ENCODE assay signal across 29 cellular contexts in the genomic region with DNA sequence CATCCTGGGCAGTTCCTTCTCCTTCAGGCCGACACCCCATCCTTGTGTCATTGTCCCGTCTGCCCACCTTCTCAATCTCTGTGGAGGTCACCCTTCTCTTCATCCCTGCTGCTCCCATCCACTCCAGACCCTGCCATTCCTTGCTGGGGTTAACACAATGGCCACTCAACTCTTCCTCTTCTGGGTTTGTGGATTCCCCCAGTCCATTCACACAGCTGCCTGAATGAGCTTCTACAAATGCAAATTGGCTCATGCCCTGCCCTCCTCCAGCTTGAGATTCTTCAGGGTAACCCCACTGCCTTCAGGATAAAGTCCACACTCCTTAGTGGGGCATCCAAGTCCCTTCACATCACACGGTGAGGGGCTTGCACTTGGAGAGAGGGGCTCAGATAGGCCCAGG. TPM values are rescaled to one million over a fixed set of nuclear protein-coding genes. Genes with fewer than 3 reads are reported as not detected.
"Had no signal": no experiment of that assay in that cellular context is flagged by ENCODE, and none has a peak within 500 bp of the region (broad histone marks: within the 10 kb centered on the region; RNA-seq: fewer than 3 reads in every experiment).

No MANE protein-coding gene starts in this region.

- H3K27ac ChIP-seq: colonic mucosa, esophagus squamous epithelium, heart right ventricle, neutrophil, pancreas, right lobe of liver, thoracic aorta, tibial nerve, upper lobe of right lung, uterus had no signal

- H3K36me3 ChIP-seq: colonic mucosa, esophagus squamous epithelium, heart right ventricle, neutrophil, pancreas, right lobe of liver, thoracic aorta, tibial nerve, upper lobe of right lung, uterus had no signal

- H3K4me1 Mint-ChIP-seq: immature natural killer cell; memory B cell; natural killer cell; stimulated activated naive B cell treated with anti-CD40 and anti-IgM and Interleukin-4, amounts not matched to agents 10 μg/mL and 1 μg/mL and 100 μg/mL, for 72 hours had no signal

- H3K9me3 ChIP-seq: colonic mucosa, esophagus squamous epithelium, heart right ventricle, neutrophil, pancreas, right lobe of liver, thoracic aorta, tibial nerve, upper lobe of right lung, uterus had no signal

- H3K4me3 Mint-ChIP-seq: immature natural killer cell; memory B cell; natural killer cell; stimulated activated naive B cell treated with anti-CD40 and anti-IgM and Interleukin-4, amounts not matched to agents 10 μg/mL and 1 μg/mL and 100 μg/mL, for 72 hours; stimulated activated naive CD8-positive, alpha-beta T cell treated with anti-CD3 and anti-CD28 coated beads, Interleukin-15, Interleukin-2, amounts not matched to agents 100 ng/mL and 50 ng/mL, for 24 hours had no signal

- ATAC-seq: heart right ventricle; natural killer cell; pancreas; right lobe of liver; stimulated activated naive B cell treated with anti-CD40 and anti-IgM and Interleukin-4, amounts not matched to agents 10 μg/mL and 1 μg/mL and 100 μg/mL, for 72 hours; upper lobe of right lung had no signal

- H3K27ac Mint-ChIP-seq: immature natural killer cell; memory B cell; natural killer cell; progenitor cell of endocrine pancreas; stimulated activated naive B cell treated with anti-CD40 and anti-IgM and Interleukin-4, amounts not matched to agents 10 μg/mL and 1 μg/mL and 100 μg/mL, for 72 hours; stimulated activated naive CD8-positive, alpha-beta T cell treated with anti-CD3 and anti-CD28 coated beads, Interleukin-15, Interleukin-2, amounts not matched to agents 100 ng/mL and 50 ng/mL, for 24 hours had no signal

- H3K27me3 Mint-ChIP-seq: memory B cell; stimulated activated naive CD8-positive, alpha-beta T cell treated with anti-CD3 and anti-CD28 coated beads, Interleukin-15, Interleukin-2, amounts not matched to agents 100 ng/mL and 50 ng/mL, for 24 hours had no signal

- H3K36me3 Mint-ChIP-seq: immature natural killer cell; memory B cell; natural killer cell; stimulated activated naive B cell treated with anti-CD40 and anti-IgM and Interleukin-4, amounts not matched to agents 10 μg/mL and 1 μg/mL and 100 μg/mL, for 72 hours had no signal

- H3K4me1 ChIP-seq: colonic mucosa, esophagus squamous epithelium, heart right ventricle, pancreas, right lobe of liver, tibial nerve, upper lobe of right lung, uterus had no signal

- DNase-seq: colonic mucosa; dermis blood vessel endothelial cell; effector memory CD4-positive, alpha-beta T cell; erythroblast; esophagus squamous epithelium; foreskin melanocyte; glutamatergic neuron; heart right ventricle; hippocampal formation; immature natural killer cell; natural killer cell; pancreas; small intestine; stimulated activated CD4-positive, alpha-beta T cell treated with anti-CD3 and anti-CD28 coated beads, Interleukin-15, amount 100 ng/mL, for 24 hours; stimulated activated CD4-positive, alpha-beta T cell treated with anti-CD3 and anti-CD28 coated beads, Interleukin-2, amount 100 ng/mL, for 48 hours; stimulated activated naive B cell treated with anti-CD40 and anti-IgM and Interleukin-4, amounts not matched to agents 10 μg/mL and 1 μg/mL and 100 μg/mL, for 72 hours; upper lobe of right lung; uterus had no signal

- H3K4me3 ChIP-seq: colonic mucosa, esophagus squamous epithelium, heart right ventricle, lung, pancreas, right lobe of liver, thoracic aorta, tibial nerve, upper lobe of right lung, uterus had no signal

- H3K27me3 ChIP-seq: colonic mucosa, pancreas, right lobe of liver, tibial nerve, upper lobe of right lung, uterus had no signal

RNA-seq across cellular contexts. Expression of gene PRMT8, which starts 17.2 kb away (rescaled TPM):
- total RNA-seq: colonic mucosa, dermis blood vessel endothelial cell, esophagus squamous epithelium, liver, mononuclear cell, natural killer cell, omental fat pad, right lobe of liver, thoracic aorta, tibial nerve, upper lobe of right lung, uterus had no signal
- polyA plus RNA-seq: immature natural killer cell, liver had no signal
